Comparison of ENCODE assay signal across 9 cellular contexts in the genomic region with DNA sequence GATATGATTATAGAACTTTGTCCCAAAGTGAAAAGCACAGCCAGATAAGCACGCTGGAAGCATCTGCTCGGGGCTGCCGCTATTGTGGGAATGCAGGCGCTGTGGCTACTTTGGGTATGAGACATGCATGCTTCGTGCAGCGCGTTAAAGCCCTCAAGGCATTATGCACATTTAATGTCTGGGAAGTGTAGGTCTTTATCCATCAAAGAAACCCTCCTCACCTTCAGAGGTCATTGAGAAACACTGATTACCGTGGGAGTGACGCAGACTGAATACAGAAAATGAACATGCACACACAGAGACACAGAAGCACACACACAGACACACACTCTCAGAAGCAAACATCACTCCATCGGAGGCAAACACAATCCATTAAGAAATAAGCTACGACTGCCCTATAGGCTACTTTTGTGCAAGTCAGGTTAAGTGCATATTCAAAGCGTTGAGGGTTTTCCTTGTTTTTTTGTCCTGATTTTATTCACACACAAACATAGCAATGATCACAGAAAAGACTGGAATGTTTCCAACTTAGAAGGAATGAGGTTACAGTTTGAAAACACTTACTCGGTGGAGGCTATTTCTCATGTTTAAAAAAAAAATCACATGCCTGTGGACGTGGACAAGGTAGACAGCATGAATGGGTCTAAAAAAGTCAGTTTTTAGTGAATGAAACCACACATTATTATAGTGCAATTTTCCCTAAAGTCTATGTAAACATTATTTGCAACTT.
DNase-seq lines count a peak whose midpoint lies in the region; ATAC-seq, FAIRE-seq and TF ChIP-seq lines count a peak whose summit lies in the region.
"Had no signal": no experiment of that assay in that cellular context is flagged by ENCODE, and none has a peak within 500 bp of the region (broad histone marks: within the 10 kb centered on the region; RNA-seq: fewer than 3 reads in every experiment).

No MANE protein-coding gene starts in this region.

- FAIRE-seq in frontal cortex (lab: Jason Lieb, UNC): no peak

- ATAC-seq in left ventricle myocardium superior (peak; percentile 89), sciatic nerve (peak; percentile 82), HG02981 (IDR thresholded peaks at IDR 0.05; ENCODE audit: unreplicated experiment) (no peak), omental fat pad (ENCODE audit: low FRiP score) (no peak)

- TF ChIP-seq CTCF in VCaP (conservative IDR thresholded peaks at IDR 0.05) (no peak), omental fat pad (IDR thresholded peaks at IDR 0.05) (no peak)

- DNase-seq in GM04504 (ENCODE audit: low read depth): peak; percentile 51
- DNase-seq in left ventricle myocardium superior: peak; percentile 55
- no peak for DNase-seq in sciatic nerve (ENCODE audit: low spot score)
- no peak for DNase-seq in omental fat pad (ENCODE audit: low spot score)
- DNase-seq in frontal cortex (ENCODE audit: low spot score in 2 of 2): no peak
- DNase-seq in 8988T: no peak
- DNase-seq: activated naive CD4-positive, alpha-beta T cell treated with anti-CD3 and anti-CD28 coated beads, Interleukin-2, amount 10 ng/mL, durations not matched to agents 7 days and 5 days had no signal

- peak overlapping the region; percentile 14; the same call in 1 of the 2 replicates for H3K27ac ChIP-seq in VCaP

- intact Hi-C loops in left ventricle myocardium superior (cut with micrococcal nuclease): no loop called here
- intact Hi-C loops in sciatic nerve (cut with DNase I): no loop called here

Comparison
In these comparisons a context has a peak if more than half of its experiments do, and no peak if none do; other contexts are left out.
1. DNase-seq: peak in GM04504 (single experiment) and left ventricle myocardium superior (single experiment); none in sciatic nerve (single experiment), omental fat pad (single experiment), frontal cortex (0 of 2) and 8988T (single experiment).
2. ATAC-seq: peak in left ventricle myocardium superior (single experiment) and sciatic nerve (single experiment); none in HG02981 (single experiment) and omental fat pad (single experiment).